ENCODE assay signal across 1 cellular context in the genomic region with DNA sequence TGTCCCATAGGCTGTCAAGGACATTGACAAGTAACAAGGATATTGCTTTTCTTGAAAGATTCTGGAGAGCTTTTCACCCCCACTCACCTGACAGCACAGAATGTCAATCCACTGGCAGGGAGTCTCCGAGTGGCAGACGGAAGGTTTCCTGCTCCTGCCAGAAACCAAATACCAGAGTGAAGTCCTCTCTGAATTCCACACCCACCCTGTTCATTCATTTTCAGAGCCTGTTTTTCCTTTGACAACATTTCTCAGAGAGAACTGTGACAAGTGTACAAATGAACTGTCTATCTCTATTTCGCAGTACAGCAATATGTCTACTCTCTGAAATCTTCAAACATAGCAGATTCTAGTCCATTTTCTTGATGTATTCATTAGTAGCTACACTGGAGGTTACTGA.
TF ChIP-seq lines count a peak whose summit lies in the region.

No MANE protein-coding gene starts in this region.

TF ChIP-seq in WTC11, 78 proteins besides CTCF, POLR2A, EP300 and RAD21 (continued from another document):
- TF ChIP-seq, protein P1, sequence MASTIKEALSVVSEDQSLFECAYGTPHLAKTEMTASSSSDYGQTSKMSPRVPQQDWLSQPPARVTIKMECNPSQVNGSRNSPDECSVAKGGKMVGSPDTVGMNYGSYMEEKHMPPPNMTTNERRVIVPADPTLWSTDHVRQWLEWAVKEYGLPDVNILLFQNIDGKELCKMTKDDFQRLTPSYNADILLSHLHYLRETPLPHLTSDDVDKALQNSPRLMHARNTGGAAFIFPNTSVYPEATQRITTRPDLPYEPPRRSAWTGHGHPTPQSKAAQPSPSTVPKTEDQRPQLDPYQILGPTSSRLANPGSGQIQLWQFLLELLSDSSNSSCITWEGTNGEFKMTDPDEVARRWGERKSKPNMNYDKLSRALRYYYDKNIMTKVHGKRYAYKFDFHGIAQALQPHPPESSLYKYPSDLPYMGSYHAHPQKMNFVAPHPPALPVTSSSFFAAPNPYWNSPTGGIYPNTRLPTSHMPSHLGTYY (CRISPR knock-in tag; IDR thresholded peaks at IDR 0.05): no peak
- TF ChIP-seq CBFB (CRISPR knock-in tag; IDR thresholded peaks at IDR 0.05; ENCODE audit: low read depth): no peak
- TF ChIP-seq ETV6 (CRISPR knock-in tag; IDR thresholded peaks at IDR 0.05): no peak
